Comparison of ENCODE assay signal across 11 cellular contexts in the genomic region with DNA sequence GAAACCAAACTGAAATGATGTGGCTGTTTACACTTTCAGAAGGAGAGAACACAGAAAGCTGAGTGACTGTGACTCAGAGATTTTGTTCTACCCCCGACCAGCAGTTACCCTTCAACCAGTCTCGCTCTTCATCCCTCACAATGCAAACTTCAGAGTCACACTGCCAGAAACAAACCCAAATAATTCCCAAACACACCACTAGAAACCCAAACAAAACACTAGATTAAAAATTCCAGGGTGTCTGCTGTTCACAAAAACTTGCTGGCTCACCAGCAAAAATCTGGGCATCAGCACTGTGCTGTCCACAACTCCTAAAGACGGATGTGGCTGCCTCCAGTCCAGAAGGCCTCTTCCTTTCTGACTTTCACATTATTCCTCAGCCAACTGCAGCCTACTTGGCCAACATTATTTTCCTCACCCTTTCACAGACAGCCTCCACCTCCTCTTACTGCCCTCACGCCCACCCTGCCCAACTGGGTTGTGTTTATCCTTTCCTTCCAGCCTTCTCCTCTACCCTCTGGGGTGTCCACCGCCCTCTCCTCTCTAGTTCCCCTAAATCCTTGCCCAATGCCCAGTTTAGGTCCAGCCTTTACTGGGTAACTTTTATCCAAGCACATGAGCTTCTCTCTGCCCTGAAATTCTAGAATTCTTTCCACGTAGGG.
DNase-seq lines count a peak whose midpoint lies in the region; ATAC-seq and TF ChIP-seq lines count a peak whose summit lies in the region.
"Had no signal": no experiment of that assay in that cellular context is flagged by ENCODE, and none has a peak within 500 bp of the region (broad histone marks: within the 10 kb centered on the region; RNA-seq: fewer than 3 reads in every experiment).

No MANE protein-coding gene starts in this region.

- peak overlapping the region; percentile 71 to 86 for H3K27ac ChIP-seq in ascending aorta
- peak overlapping the region; percentile 33 for H3K27ac ChIP-seq in lower lobe of right lung
- no peak overlapping the region for H3K27ac ChIP-seq in GM23248

- H3K79me2 ChIP-seq in GM23248 (ENCODE audit: insufficient read depth): no peaks in the 10 kb centered on the region

- in situ Hi-C loops in GM23248 (cut with MboI): no loop called here

- no peaks in the 10 kb centered on the region; the same call in 1 of the 2 replicates for H4K20me1 ChIP-seq in GM23248 (ENCODE audit: insufficient read depth)

- no peak overlapping the region for H3K9ac ChIP-seq in GM23248

- no peaks in the 10 kb centered on the region for H3K36me3 ChIP-seq in ascending aorta
- H3K36me3 ChIP-seq in lower lobe of right lung: no peaks in the 10 kb centered on the region
- no peaks in the 10 kb centered on the region for H3K36me3 ChIP-seq in GM23248 (ENCODE audit: low read depth)

- peaks cover 5 to 11% of the 10 kb centered on the region in 2 donors for H3K4me1 ChIP-seq in ascending aorta
- peaks cover 13% of the 10 kb centered on the region for H3K4me1 ChIP-seq in lower lobe of right lung
- H3K4me1 ChIP-seq in GM23248 (ENCODE audit: insufficient read depth): no peaks in the 10 kb centered on the region

- H3F3A ChIP-seq in GM23248 (ENCODE audit: insufficient read depth): no peaks in the 10 kb centered on the region

- no peak for TF ChIP-seq CTCF in ascending aorta (IDR thresholded peaks at IDR 0.05)
- TF ChIP-seq CTCF in lower lobe of right lung (IDR thresholded peaks at IDR 0.05): no peak

- peak; percentile 78 for ATAC-seq in GM18867 (IDR thresholded peaks at IDR 0.05; ENCODE audit: unreplicated experiment)
- ATAC-seq in HG02759 (IDR thresholded peaks at IDR 0.05; ENCODE audit: unreplicated experiment): peak; percentile 37
- ATAC-seq in lower lobe of right lung: peak in 1 of 2 donors; percentile 84
- ATAC-seq in HG03097 (IDR thresholded peaks at IDR 0.05; ENCODE audit: low FRiP score, unreplicated experiment): no peak
- ATAC-seq: Panc1 had no signal

- H3K27me3 ChIP-seq in ascending aorta (no peaks in the 10 kb centered on the region), lower lobe of right lung (ENCODE audit: low read depth) (no peaks in the 10 kb centered on the region), GM23248 (replicated peaks; ENCODE audit: insufficient read depth) (peaks cover 24% of the 10 kb centered on the region; the same call in 1 of the 2 replicates)

- 38 to 41% methylated on average over 6 of the region's 6 CpGs for WGBS in GM23248 (ENCODE audit: low coverage in 1 of 2, low lambda C conversion rate in 2 of 2, missing lambda C conversion rate in 2 of 2), 2 experiments

- no peak for DNase-seq in ascending aorta (ENCODE audit: low spot score in 2 of 2)
- no peak for DNase-seq in lower lobe of right lung
- DNase-seq in activated T-cell treated with anti-CD3 and anti-CD28 coated beads, Interleukin-2, amount 50 U/mL, for 48 hours: no peak
- DNase-seq in GM23248: no peak
- DNase-seq in NCI-H748 treated with DMSO at 0.1 percent for 48 hours (lab: John Stamatoyannopoulos, UW): no peak
- DNase-seq: effector CD4-positive, alpha-beta T cell; stimulated activated CD4-positive, alpha-beta T cell treated with anti-CD3 and anti-CD28 coated beads, Interleukin-4, amount 100 ng/mL, for 4 hours had no signal

- intact Hi-C loops in ascending aorta (cut with DNase I) (loop anchor here (5.0 kb wide), 1 partner anchor 60 kb away; no protein-coding TSS in a partner anchor), lower lobe of right lung (cut with DNase I) (no loop called here)

- no peak overlapping the region for H3K4me2 ChIP-seq in GM23248 (ENCODE audit: unreplicated experiment)

- H3K4me3 ChIP-seq in ascending aorta (peak overlapping the region in 1 of 2 donors; percentile 41), lower lobe of right lung (no peak overlapping the region), GM23248 (no peak overlapping the region)

- H2AFZ ChIP-seq in GM23248: no peak overlapping the region

- H3K9me3 ChIP-seq in ascending aorta: no peaks in the 10 kb centered on the region
- H3K9me3 ChIP-seq in lower lobe of right lung: no peaks in the 10 kb centered on the region
- no peaks in the 10 kb centered on the region for H3K9me3 ChIP-seq in GM23248 (ENCODE audit: low read depth)

- no peaks in the 10 kb centered on the region for H3K9me2 ChIP-seq in GM23248 (ENCODE audit: insufficient read depth)
